1 cellular context compared by ENCODE assay signal in genomic region chr3:172753125-172753524, GRCh38.
TF ChIP-seq lines count a peak whose summit lies in the region.

No MANE protein-coding gene starts in this region.

TF ChIP-seq in K562, 482 proteins besides CTCF, POLR2A, EP300 and RAD21:
- TF ChIP-seq TFE3 (CRISPR knock-in tag; IDR thresholded peaks at IDR 0.05) (no peak), ZC3H11A (IDR thresholded peaks at IDR 0.05; ENCODE audit: low read depth, low read length) (no peak), RBM25 (IDR thresholded peaks at IDR 0.05; ENCODE audit: low read depth, low read length, severe bottlenecking) (peak; percentile 69), TAF1 (IDR thresholded peaks at IDR 0.05; ENCODE audit: control insufficient read depth, extremely low read depth, insufficient read depth, low read length, severe bottlenecking) (no peak), NCOA6 (IDR thresholded peaks at IDR 0.05) (no peak), POLR2AphosphoS2 (IDR thresholded peaks at IDR 0.05; ENCODE audit: low read length) (no peak), KDM1A (IDR thresholded peaks at IDR 0.05) (peak in 1 of 2 experiments; percentile 43; a peak in 1 of 4 replicates), ATF4 (CRISPR knock-in tag; IDR thresholded peaks at IDR 0.05) (no peak), ID3 (CRISPR knock-in tag; IDR thresholded peaks at IDR 0.05) (no peak), ID3 (tag; IDR thresholded peaks at IDR 0.05) (no peak), OTX1 (CRISPR knock-in tag; IDR thresholded peaks at IDR 0.05) (no peak), ZNF121 (CRISPR knock-in tag; conservative IDR thresholded peaks at IDR 0.05) (peak; percentile 97)
